9 cellular contexts compared by ENCODE assay signal in genomic region chr3:76369170-76369569, GRCh38.
A peak's percentile ranks its signal among the peaks of the same experiment; 100 is the strongest.
DNase-seq lines count a peak whose midpoint lies in the region; ATAC-seq and TF ChIP-seq lines count a peak whose summit lies in the region.
"Had no signal": no experiment of that assay in that cellular context is flagged by ENCODE, and none has a peak within 500 bp of the region (broad histone marks: within the 10 kb centered on the region; RNA-seq: fewer than 3 reads in every experiment).

No MANE protein-coding gene starts in this region.

- H3K9me2 ChIP-seq in GM23248 (ENCODE audit: insufficient read depth): no peaks in the 10 kb centered on the region
- H3K9me2 ChIP-seq in PC-3 (replicated peaks; ENCODE audit: low read length): no peaks in the 10 kb centered on the region

- intact Hi-C loops in PC-3 (cut with micrococcal nuclease): loop anchor here (2.0 kb wide), 1 partner anchor 202 kb away; no protein-coding TSS in a partner anchor
- intact Hi-C loops in naive thymus-derived CD4-positive, alpha-beta T cell (cut with micrococcal nuclease): no loop called here

- DNase-seq in ACHN (peak; percentile 45), GM23248 (peak; percentile 76), PC-3 (peak; percentile 46), glomerular visceral epithelial cell (ENCODE audit: extremely low spot score) (peak; percentile 16), NCI-H2227 treated with DMSO at 0.1 percent for 48 hours (lab: John Stamatoyannopoulos, UW) (no peak), NCI-H1930 (lab: John Stamatoyannopoulos, UW) (no peak)
- no peak for DNase-seq in naive thymus-derived CD4-positive, alpha-beta T cell
- DNase-seq: CD8-positive, alpha-beta T cell had no signal

- H3K4me3 ChIP-seq in GM23248 (no peak overlapping the region), PC-3 (ENCODE audit: low read length) (no peak overlapping the region)
- H3K4me3 ChIP-seq in naive thymus-derived CD4-positive, alpha-beta T cell (ENCODE audit: low read length): no peak overlapping the region

- H3K4me1 ChIP-seq in GM23248 (ENCODE audit: insufficient read depth) (peaks cover 11% of the 10 kb centered on the region), PC-3 (ENCODE audit: insufficient read depth, low read length) (no peaks in the 10 kb centered on the region)
- H3K4me1 ChIP-seq in naive thymus-derived CD4-positive, alpha-beta T cell (ENCODE audit: control insufficient read depth in 2 of 2, insufficient read depth in 2 of 2, low read length in 2 of 2): no peaks in the 10 kb centered on the region

- H3K4me2 ChIP-seq in GM23248 (ENCODE audit: unreplicated experiment) (no peak overlapping the region), PC-3 (ENCODE audit: low read length) (no peak overlapping the region)

- no peaks in the 10 kb centered on the region for H3K36me3 Mint-ChIP-seq in naive thymus-derived CD4-positive, alpha-beta T cell
- H3K36me3 Mint-ChIP-seq: CD8-positive, alpha-beta T cell had no signal

- no peaks in the 10 kb centered on the region for H3K27me3 ChIP-seq in GM23248 (replicated peaks; ENCODE audit: insufficient read depth)
- H3K27me3 ChIP-seq in PC-3 (ENCODE audit: low read length): peaks cover under 1% of the 10 kb centered on the region; the same call in 1 of the 2 replicates
- no peaks in the 10 kb centered on the region for H3K27me3 ChIP-seq in naive thymus-derived CD4-positive, alpha-beta T cell (ENCODE audit: control insufficient read depth in 2 of 2, insufficient read depth in 2 of 2, low read length in 2 of 2)

- H3K27ac ChIP-seq in GM23248 (no peak overlapping the region), PC-3 (ENCODE audit: low read length) (no peak overlapping the region)
- no peak overlapping the region for H3K27ac ChIP-seq in naive thymus-derived CD4-positive, alpha-beta T cell (ENCODE audit: low read depth, low read length)

- CTCF ChIA-PET in PC-3 (lab: Charles Lee): no interaction called here
- CTCF ChIA-PET in naive thymus-derived CD4-positive, alpha-beta T cell (lab: Charles Lee): no interaction called here

- H2AFZ ChIP-seq in GM23248 (no peak overlapping the region), PC-3 (ENCODE audit: low read length) (no peak overlapping the region)

- no peak overlapping the region for H3K4me3 Mint-ChIP-seq in naive thymus-derived CD4-positive, alpha-beta T cell
- H3K4me3 Mint-ChIP-seq: CD8-positive, alpha-beta T cell had no signal

- POLR2A ChIA-PET in PC-3 (lab: Charles Lee; ENCODE audit: unreplicated experiment): no interaction called here
- POLR2A ChIA-PET in naive thymus-derived CD4-positive, alpha-beta T cell (lab: Charles Lee): no interaction called here

- H3K79me2 ChIP-seq in GM23248 (ENCODE audit: insufficient read depth): no peaks in the 10 kb centered on the region
- H3K79me2 ChIP-seq in PC-3 (ENCODE audit: low read length): no peaks in the 10 kb centered on the region

- H3K4me1 Mint-ChIP-seq in naive thymus-derived CD4-positive, alpha-beta T cell: no peaks in the 10 kb centered on the region

- H4K20me1 ChIP-seq in GM23248 (ENCODE audit: insufficient read depth) (no peaks in the 10 kb centered on the region), PC-3 (ENCODE audit: low read length) (no peaks in the 10 kb centered on the region)

- in situ Hi-C loops in ACHN (cut with HindIII; ENCODE audit: low pct_ligation_motif_present, low pct_unique_long_range_greater_than_20kb, low sequenced_read_pairs): no loop called here
- in situ Hi-C loops in GM23248 (cut with MboI): loop anchor here (10.0 kb wide), 1 partner anchor 196 kb away; no protein-coding TSS in a partner anchor

- H3K9ac ChIP-seq in GM23248 (no peak overlapping the region), PC-3 (ENCODE audit: low read length) (no peak overlapping the region)

- H3F3A ChIP-seq in GM23248 (ENCODE audit: insufficient read depth): no peaks in the 10 kb centered on the region
- no peaks in the 10 kb centered on the region for H3F3A ChIP-seq in PC-3 (ENCODE audit: low read length, unreplicated experiment)

- TF ChIP-seq CTCF in PC-3 (conservative IDR thresholded peaks at IDR 0.05; ENCODE audit: low read depth, low read length): peak; percentile 55

- no peak overlapping the region for H3K27ac Mint-ChIP-seq in naive thymus-derived CD4-positive, alpha-beta T cell
- H3K27ac Mint-ChIP-seq: CD8-positive, alpha-beta T cell had no signal

- H3K36me3 ChIP-seq in GM23248 (ENCODE audit: low read depth) (no peaks in the 10 kb centered on the region), PC-3 (ENCODE audit: low read depth, low read length) (no peaks in the 10 kb centered on the region)
- H3K36me3 ChIP-seq in naive thymus-derived CD4-positive, alpha-beta T cell (ENCODE audit: control insufficient read depth in 2 of 3, insufficient read depth in 3 of 3, low read length in 3 of 3): no peaks in the 10 kb centered on the region

- H3K9me3 Mint-ChIP-seq in naive thymus-derived CD4-positive, alpha-beta T cell: peaks cover 1 to 13% (median 3%) of the 10 kb centered on the region in 11 donors

- peak; percentile 58; the same call in 1 of the 2 replicates for ATAC-seq in PC-3
- ATAC-seq in naive thymus-derived CD4-positive, alpha-beta T cell: no peak
- ATAC-seq in HG03342 (IDR thresholded peaks at IDR 0.05; ENCODE audit: unreplicated experiment): no peak
- ATAC-seq: CD8-positive, alpha-beta T cell had no signal

- H3K9me3 ChIP-seq in GM23248 (ENCODE audit: low read depth): no peaks in the 10 kb centered on the region
- no peaks in the 10 kb centered on the region for H3K9me3 ChIP-seq in PC-3 (ENCODE audit: low read length)
- H3K9me3 ChIP-seq in naive thymus-derived CD4-positive, alpha-beta T cell (ENCODE audit: control insufficient read depth in 2 of 3, low read length in 3 of 3): no peaks in the 10 kb centered on the region

- 49 to 52% methylated on average over 5 of the region's 5 CpGs for WGBS in GM23248 (ENCODE audit: low coverage in 1 of 2, low lambda C conversion rate in 2 of 2, missing lambda C conversion rate in 2 of 2), 2 experiments

- no peaks in the 10 kb centered on the region for H3K27me3 Mint-ChIP-seq in naive thymus-derived CD4-positive, alpha-beta T cell

- BruUV-seq in PC-3 (replicated peaks; lab: Mats Ljungman, UMichigan): no TSS peak

Comparison
In these comparisons a context has a peak if more than half of its experiments do, and no peak if none do; other contexts are left out.
1. DNase-seq: peak in ACHN (single experiment), GM23248 (single experiment), PC-3 (single experiment) and glomerular visceral epithelial cell (single experiment); none in naive thymus-derived CD4-positive, alpha-beta T cell (0 of 9), NCI-H2227 treated with DMSO at 0.1 percent for 48 hours (single experiment) and NCI-H1930 (0 of 2).